ENCODE assay signal across 15 cellular contexts in the genomic region with DNA sequence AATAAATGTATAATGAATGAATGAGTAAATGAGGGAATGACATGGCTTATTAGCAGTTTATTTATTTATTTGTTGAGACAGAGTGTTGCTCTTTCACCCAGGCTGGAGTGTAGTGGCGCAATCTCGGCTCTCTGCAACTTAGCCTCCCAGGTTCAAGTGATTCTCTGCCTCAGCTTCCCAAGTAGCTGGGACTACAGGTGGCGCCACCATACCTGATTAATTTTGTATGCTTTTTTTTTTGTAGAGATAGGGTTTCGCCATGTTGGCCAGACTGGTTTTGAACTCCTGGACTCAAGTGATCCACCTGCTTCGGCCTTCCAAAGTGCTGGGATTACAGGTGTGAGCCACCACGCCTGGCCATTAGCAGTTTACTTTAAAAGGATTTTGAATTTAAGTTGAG.
"Had no signal": no experiment of that assay in that cellular context is flagged by ENCODE, and none has a peak within 500 bp of the region (broad histone marks: within the 10 kb centered on the region; RNA-seq: fewer than 3 reads in every experiment).

No MANE protein-coding gene starts in this region.

- DNase-seq: activated B cell treated with CpG ODN at 0.5 μM for 24 hours; activated CD4-positive, alpha-beta T cell treated with anti-CD3 and anti-CD28 coated beads, Interleukin-2, amount 10 ng/mL, durations not matched to agents 24 days and 14 days; activated gamma-delta T cell; effector CD8-positive, alpha-beta T cell; esophagus squamous epithelium; mesenchymal stem cell; mucosa of descending colon; naive B cell; stimulated activated CD4-positive, alpha-beta T cell treated with anti-CD3 and anti-CD28 coated beads, Interleukin-1b, Interleukin-23, amount 100 ng/mL, for 48 hours; stimulated activated naive CD4-positive, alpha-beta T cell treated with Interleukin-2 at 50 U/mL for 16 hours; substantia nigra; tibial artery had no signal

- H3K4me3 Mint-ChIP-seq: activated B cell treated with CpG ODN at 0.5 μM for 24 hours; activated CD4-positive, alpha-beta T cell treated with anti-CD3 and anti-CD28 coated beads, Interleukin-2, amount 10 ng/mL, durations not matched to agents 24 days and 14 days; activated naive CD8-positive, alpha-beta T cell; naive B cell; neural crest cell had no signal

- H3K27me3 ChIP-seq: esophagus squamous epithelium, tibial artery had no signal

- H3K36me3 Mint-ChIP-seq: activated naive CD8-positive, alpha-beta T cell; naive B cell had no signal

- ATAC-seq: mucosa of descending colon had no signal

- H3K4me1 Mint-ChIP-seq: activated B cell treated with CpG ODN at 0.5 μM for 24 hours; activated CD4-positive, alpha-beta T cell treated with anti-CD3 and anti-CD28 coated beads, Interleukin-2, amount 10 ng/mL, durations not matched to agents 24 days and 14 days; naive B cell had no signal

- H3K9me3 Mint-ChIP-seq: activated B cell treated with CpG ODN at 0.5 μM for 24 hours; activated CD4-positive, alpha-beta T cell treated with anti-CD3 and anti-CD28 coated beads, Interleukin-2, amount 10 ng/mL, durations not matched to agents 24 days and 14 days; naive B cell had no signal

- H3K4me1 ChIP-seq: tibial artery had no signal

- H3K27ac ChIP-seq: esophagus squamous epithelium, tibial artery had no signal

- H3K36me3 ChIP-seq: esophagus squamous epithelium, tibial artery had no signal

- H3K27ac Mint-ChIP-seq: activated B cell treated with CpG ODN at 0.5 μM for 24 hours; activated CD4-positive, alpha-beta T cell treated with anti-CD3 and anti-CD28 coated beads, Interleukin-2, amount 10 ng/mL, durations not matched to agents 24 days and 14 days; activated naive CD8-positive, alpha-beta T cell; naive B cell; progenitor cell of endocrine pancreas had no signal

- H3K27me3 Mint-ChIP-seq: activated B cell treated with CpG ODN at 0.5 μM for 24 hours, naive B cell had no signal

- H3K4me3 ChIP-seq: esophagus squamous epithelium, mucosa of descending colon, tibial artery had no signal
